Comparison of ENCODE assay signal across 9 cellular contexts in the genomic region with DNA sequence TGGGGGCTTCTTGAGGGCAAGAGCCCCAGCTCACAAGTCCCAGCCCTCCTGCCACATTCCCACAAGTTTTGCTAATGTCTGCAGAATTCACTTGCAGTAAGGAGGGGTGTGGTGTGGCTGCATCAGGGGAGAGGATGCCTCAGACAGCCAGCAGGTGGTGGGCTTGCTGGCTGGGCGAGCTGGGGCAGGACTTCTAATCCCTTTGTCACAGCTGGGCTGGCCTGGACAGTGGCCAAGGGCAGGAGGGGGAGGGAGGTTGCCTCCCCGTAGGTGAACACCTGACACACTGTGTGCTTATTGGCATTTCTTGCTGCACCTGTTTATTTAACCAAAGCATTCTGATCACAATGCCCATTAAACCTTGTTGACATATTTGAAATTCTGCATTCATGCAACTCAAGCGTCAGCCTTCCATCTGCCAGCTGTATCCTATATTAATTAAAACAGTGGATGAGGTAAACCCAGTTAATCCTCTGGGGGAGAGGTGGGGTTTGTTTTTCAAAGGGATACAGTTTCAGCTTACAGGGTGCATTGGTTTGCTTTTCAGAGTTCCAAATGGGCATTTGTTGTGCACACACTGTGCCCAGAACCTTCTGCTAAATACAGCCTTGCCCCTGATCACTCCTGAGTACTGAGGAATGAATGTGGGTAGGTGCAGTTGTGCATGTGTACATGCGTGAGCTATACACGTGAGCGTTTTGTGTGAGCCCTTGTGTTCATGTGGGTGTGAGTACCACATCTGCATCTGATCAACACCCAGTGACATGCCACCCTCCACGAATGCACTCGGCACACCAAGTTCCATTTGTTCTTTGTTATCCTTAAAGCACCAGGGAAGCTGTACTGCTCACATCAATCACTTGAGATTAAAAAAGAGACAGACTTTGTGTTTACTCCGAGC.
DNase-seq lines count a peak whose midpoint lies in the region; ATAC-seq, FAIRE-seq and TF ChIP-seq lines count a peak whose summit lies in the region.
"Had no signal": no experiment of that assay in that cellular context is flagged by ENCODE, and none has a peak within 500 bp of the region (broad histone marks: within the 10 kb centered on the region; RNA-seq: fewer than 3 reads in every experiment).

No MANE protein-coding gene starts in this region.

- H4K20me1 ChIP-seq in astrocyte (ENCODE audit: insufficient read depth, low read length): no peaks in the 10 kb centered on the region

- peaks cover 53% of the 10 kb centered on the region for H3K27me3 ChIP-seq in astrocyte (ENCODE audit: insufficient read depth, low read length)
- peaks cover 0 to 16% (median 4%) of the 10 kb centered on the region in 5 donors for H3K27me3 ChIP-seq in subcutaneous abdominal adipose tissue (ENCODE audit: control insufficient read depth in 5 of 5, insufficient read depth in 4 of 5, low read length in 5 of 5)

- CTCF ChIA-PET in activated naive CD4-positive, alpha-beta T cell treated with anti-CD3 and anti-CD28 coated beads for 36 hours (lab: Charles Lee): no interaction called here

- no peak overlapping the region for H3K9ac ChIP-seq in astrocyte (ENCODE audit: low read length)
- H3K9ac ChIP-seq in subcutaneous abdominal adipose tissue (ENCODE audit: low read length in 5 of 5): no peak overlapping the region

- no peaks in the 10 kb centered on the region for H3K4me1 ChIP-seq in astrocyte (ENCODE audit: insufficient read depth, low read length)
- H3K4me1 ChIP-seq in subcutaneous abdominal adipose tissue (ENCODE audit: control insufficient read depth in 5 of 5, insufficient read depth in 5 of 5, low read length in 5 of 5): peaks cover 11 to 25% (median 21%) of the 10 kb centered on the region in 5 donors

- H3K27ac Mint-ChIP-seq in activated naive CD4-positive, alpha-beta T cell treated with anti-CD3 and anti-CD28 coated beads for 36 hours: no peak overlapping the region
- H3K27ac Mint-ChIP-seq in astrocyte (ENCODE audit: unreplicated experiment): no peak overlapping the region

- no peak overlapping the region for H3K4me3 ChIP-seq in astrocyte (ENCODE audit: insufficient read depth, low read depth, low read length)
- H3K4me3 ChIP-seq in subcutaneous abdominal adipose tissue (ENCODE audit: low read depth in 1 of 5, low read length in 5 of 5): peak overlapping the region in 2 of 5 donors; percentile 7 to 8

- DNase-seq in activated naive CD4-positive, alpha-beta T cell treated with anti-CD3 and anti-CD28 coated beads for 36 hours: peak; percentile 29
- no peak for DNase-seq in activated naive CD4-positive, alpha-beta T cell treated with Interleukin-2 at 50 U/mL for 16 hours
- DNase-seq in HT-29 (ENCODE audit: low spot score): peak; percentile 92
- peak; percentile 98 for DNase-seq in NCI-H524 treated with DMSO at 0.1 percent for 48 hours (lab: John Stamatoyannopoulos, UW)
- DNase-seq in astrocyte (ENCODE audit: low read depth): no peak
- peak; percentile 90 for DNase-seq in iPS-NIHi7 (ENCODE audit: extremely low spot score)

- no peaks in the 10 kb centered on the region for H3K9me3 Mint-ChIP-seq in activated naive CD4-positive, alpha-beta T cell treated with anti-CD3 and anti-CD28 coated beads for 36 hours
- H3K9me3 Mint-ChIP-seq in astrocyte (ENCODE audit: unreplicated experiment): peaks cover 9% of the 10 kb centered on the region

- H2AFZ ChIP-seq in astrocyte (ENCODE audit: low read depth, low read length): no peak overlapping the region

- peak; percentile 18 for TF ChIP-seq CTCF in astrocyte (IDR thresholded peaks at IDR 0.05; ENCODE audit: insufficient read depth, low read depth, low read length)

- intact Hi-C loops in activated naive CD4-positive, alpha-beta T cell treated with anti-CD3 and anti-CD28 coated beads for 36 hours (cut with micrococcal nuclease): loop anchor here (1.0 to 10.0 kb wide), 2 partner anchors 104 to 253 kb away; no protein-coding TSS in a partner anchor

- H3K27ac ChIP-seq in astrocyte (ENCODE audit: low read depth, low read length): no peak overlapping the region
- peak overlapping the region; percentile 24 for H3K27ac ChIP-seq in subcutaneous abdominal adipose tissue (ENCODE audit: low read depth, low read length)

- no peak for ATAC-seq in GM18517 (IDR thresholded peaks at IDR 0.05; ENCODE audit: unreplicated experiment)

- no peak overlapping the region for H3K4me2 ChIP-seq in astrocyte (ENCODE audit: low read length)

- H3K4me3 Mint-ChIP-seq in activated naive CD4-positive, alpha-beta T cell treated with anti-CD3 and anti-CD28 coated beads for 36 hours: no peak overlapping the region
- no peak overlapping the region for H3K4me3 Mint-ChIP-seq in astrocyte (ENCODE audit: unreplicated experiment)

- no peaks in the 10 kb centered on the region for H3K79me2 ChIP-seq in astrocyte (ENCODE audit: insufficient read depth, low read length)

- no peak for FAIRE-seq in astrocyte (lab: Jason Lieb, UNC)
- FAIRE-seq: G401.6 had no signal

- no peaks in the 10 kb centered on the region for H3K36me3 ChIP-seq in astrocyte (ENCODE audit: insufficient read depth, low read length)
- H3K36me3 ChIP-seq in subcutaneous abdominal adipose tissue (ENCODE audit: control insufficient read depth in 5 of 5, insufficient read depth in 5 of 5, low read length in 5 of 5): no peaks in the 10 kb centered on the region

- H3K27me3 Mint-ChIP-seq in activated naive CD4-positive, alpha-beta T cell treated with anti-CD3 and anti-CD28 coated beads for 36 hours (ENCODE audit: low read depth): no peaks in the 10 kb centered on the region
- peaks cover 75% of the 10 kb centered on the region for H3K27me3 Mint-ChIP-seq in astrocyte (ENCODE audit: low read depth, unreplicated experiment)

- H3K9me3 ChIP-seq in astrocyte (ENCODE audit: insufficient read depth, low read depth, low read length) (no peaks in the 10 kb centered on the region), subcutaneous abdominal adipose tissue (ENCODE audit: control insufficient read depth in 5 of 5, low read length in 5 of 5) (no peaks in the 10 kb centered on the region)

- H3K36me3 Mint-ChIP-seq in activated naive CD4-positive, alpha-beta T cell treated with anti-CD3 and anti-CD28 coated beads for 36 hours (ENCODE audit: low read depth): no peaks in the 10 kb centered on the region
- H3K36me3 Mint-ChIP-seq in astrocyte (ENCODE audit: low read depth, unreplicated experiment): no peaks in the 10 kb centered on the region

- no peaks in the 10 kb centered on the region for H3K4me1 Mint-ChIP-seq in activated naive CD4-positive, alpha-beta T cell treated with anti-CD3 and anti-CD28 coated beads for 36 hours (ENCODE audit: low read depth)
- H3K4me1 Mint-ChIP-seq in astrocyte (ENCODE audit: low read depth, unreplicated experiment): peaks cover 3% of the 10 kb centered on the region

Comparison
In these comparisons a context has a peak if more than half of its experiments do, and no peak if none do; other contexts are left out.
1. DNase-seq: peak in activated naive CD4-positive, alpha-beta T cell treated with anti-CD3 and anti-CD28 coated beads for 36 hours (single experiment), HT-29 (single experiment), NCI-H524 treated with DMSO at 0.1 percent for 48 hours (single experiment) and iPS-NIHi7 (single experiment); none in activated naive CD4-positive, alpha-beta T cell treated with Interleukin-2 at 50 U/mL for 16 hours (single experiment) and astrocyte (single experiment).